ENCODE assay signal across 9 cellular contexts in genomic region chrX:107537815-107538214, GRCh38.
A peak's percentile ranks its signal among the peaks of the same experiment; 100 is the strongest.
DNase-seq lines count a peak whose midpoint lies in the region; ATAC-seq, FAIRE-seq and TF ChIP-seq lines count a peak whose summit lies in the region.
"Had no signal": no experiment of that assay in that cellular context is flagged by ENCODE, and none has a peak within 500 bp of the region (broad histone marks: within the 10 kb centered on the region; RNA-seq: fewer than 3 reads in every experiment).

No MANE protein-coding gene starts in this region.

- H3K9me3 Mint-ChIP-seq in HFFc6: no peaks in the 10 kb centered on the region
- no peaks in the 10 kb centered on the region for H3K9me3 Mint-ChIP-seq in stimulated activated memory B cell treated with anti-CD40 and anti-IgM and Interleukin-4, amounts not matched to agents 10 μg/mL and 1 μg/mL and 100 μg/mL, for 72 hours

- H3K4me3 Mint-ChIP-seq in HFFc6: no peak overlapping the region
- no peak overlapping the region for H3K4me3 Mint-ChIP-seq in stimulated activated memory B cell treated with anti-CD40 and anti-IgM and Interleukin-4, amounts not matched to agents 10 μg/mL and 1 μg/mL and 100 μg/mL, for 72 hours

- no peak overlapping the region for H3K4me3 ChIP-seq in DOHH2 (ENCODE audit: low read length)
- no peak overlapping the region for H3K4me3 ChIP-seq in body of pancreas
- H3K4me3 ChIP-seq in right lobe of liver: no peak overlapping the region

- H3K9me3 ChIP-seq in DOHH2 (ENCODE audit: control insufficient read depth, insufficient read depth, low read length): no peaks in the 10 kb centered on the region
- H3K9me3 ChIP-seq in body of pancreas: no peaks in the 10 kb centered on the region
- H3K9me3 ChIP-seq in right lobe of liver: no peaks in the 10 kb centered on the region

- TF ChIP-seq CTCF in DOHH2 (IDR thresholded peaks at IDR 0.05; ENCODE audit: low read depth, low read length, poor library complexity, severe bottlenecking) (peak; percentile 58), HFFc6 (IDR thresholded peaks at IDR 0.05) (peak; percentile 76), body of pancreas (IDR thresholded peaks at IDR 0.05) (peak in 5 of 7 experiments; percentile 24 to 39 (median 32)), right lobe of liver (IDR thresholded peaks at IDR 0.05) (peak; percentile 29 to 49 (median 36))

- FAIRE-seq in RCC 7860 (lab: Jason Lieb, UNC): peak; percentile 50

- no peak overlapping the region for H3K4me2 ChIP-seq in DOHH2 (ENCODE audit: low read length)

- H3K79me2 ChIP-seq in DOHH2 (ENCODE audit: control insufficient read depth, low read length): no peaks in the 10 kb centered on the region

- H3K27ac Mint-ChIP-seq in HFFc6: no peak overlapping the region
- H3K27ac Mint-ChIP-seq in stimulated activated memory B cell treated with anti-CD40 and anti-IgM and Interleukin-4, amounts not matched to agents 10 μg/mL and 1 μg/mL and 100 μg/mL, for 72 hours: no peak overlapping the region

- WGBS in body of pancreas, 2 donors: 11 to 13% methylated on average over 6 of the region's 6 CpGs
- WGBS in right lobe of liver (ENCODE audit: insufficient coverage, low coverage, low lambda C conversion rate, missing lambda C conversion rate): 14% methylated on average over 6 of the region's 6 CpGs

- intact Hi-C loops in body of pancreas (cut with DNase I) (no loop called here), right lobe of liver (cut with DNase I) (no loop called here)

- no peaks in the 10 kb centered on the region for H3F3A ChIP-seq in DOHH2 (ENCODE audit: control insufficient read depth, insufficient read depth)

- TF ChIP-seq POLR2A in body of pancreas (IDR thresholded peaks at IDR 0.05) (no peak), right lobe of liver (IDR thresholded peaks at IDR 0.05) (no peak)

- H3K36me3 Mint-ChIP-seq in HFFc6 (ENCODE audit: low read depth): no peaks in the 10 kb centered on the region
- H3K36me3 Mint-ChIP-seq in stimulated activated memory B cell treated with anti-CD40 and anti-IgM and Interleukin-4, amounts not matched to agents 10 μg/mL and 1 μg/mL and 100 μg/mL, for 72 hours: no peaks in the 10 kb centered on the region

- H3K4me1 ChIP-seq in DOHH2 (ENCODE audit: control insufficient read depth, low read length): no peaks in the 10 kb centered on the region
- no peaks in the 10 kb centered on the region for H3K4me1 ChIP-seq in body of pancreas
- H3K4me1 ChIP-seq in right lobe of liver: no peaks in the 10 kb centered on the region

- H3K9me2 ChIP-seq in DOHH2 (replicated peaks; ENCODE audit: control insufficient read depth, low read length): no peaks in the 10 kb centered on the region

- H3K27me3 Mint-ChIP-seq in HFFc6 (ENCODE audit: insufficient read depth): peaks cover 2% of the 10 kb centered on the region; the same call in 1 of the 2 replicates
- no peaks in the 10 kb centered on the region for H3K27me3 Mint-ChIP-seq in stimulated activated memory B cell treated with anti-CD40 and anti-IgM and Interleukin-4, amounts not matched to agents 10 μg/mL and 1 μg/mL and 100 μg/mL, for 72 hours

- ATAC-seq in body of pancreas: no peak
- ATAC-seq in right lobe of liver: peak; percentile 63 to 73 (median 68)
- ATAC-seq in stimulated activated memory B cell treated with anti-CD40 and anti-IgM and Interleukin-4, amounts not matched to agents 10 μg/mL and 1 μg/mL and 100 μg/mL, for 72 hours: no peak
- ATAC-seq in HG03097 (IDR thresholded peaks at IDR 0.05; ENCODE audit: low FRiP score, unreplicated experiment): no peak
- ATAC-seq in HG03520 (IDR thresholded peaks at IDR 0.05; ENCODE audit: unreplicated experiment): no peak
- ATAC-seq: left colon had no signal

- H3K27me3 ChIP-seq in DOHH2 (ENCODE audit: control insufficient read depth, low read length) (no peaks in the 10 kb centered on the region), body of pancreas (no peaks in the 10 kb centered on the region), right lobe of liver (no peaks in the 10 kb centered on the region)

- no peaks in the 10 kb centered on the region for H3K36me3 ChIP-seq in DOHH2 (ENCODE audit: control insufficient read depth, low read length)
- no peaks in the 10 kb centered on the region for H3K36me3 ChIP-seq in body of pancreas (replicated peaks in 1 of 2; ENCODE audit: insufficient read depth in 1 of 2, low read depth in 2 of 2)
- no peaks in the 10 kb centered on the region for H3K36me3 ChIP-seq in right lobe of liver

- H4K20me1 ChIP-seq in DOHH2 (ENCODE audit: control insufficient read depth, insufficient read depth, low read depth, low read length): no peaks in the 10 kb centered on the region

- H3K27ac ChIP-seq in DOHH2 (ENCODE audit: low read depth, low read length) (no peak overlapping the region), body of pancreas (no peak overlapping the region), right lobe of liver (no peak overlapping the region)

- DNase-seq in HFFc6 (peak; percentile 26), RCC 7860 (ENCODE audit: low spot score) (peak; percentile 35), body of pancreas (peak; percentile 17 to 52 (median 38)), right lobe of liver (peak in 1 of 3 donors; percentile 44)

- peaks cover 16% of the 10 kb centered on the region for H3K4me1 Mint-ChIP-seq in HFFc6 (ENCODE audit: low read depth)
- H3K4me1 Mint-ChIP-seq in stimulated activated memory B cell treated with anti-CD40 and anti-IgM and Interleukin-4, amounts not matched to agents 10 μg/mL and 1 μg/mL and 100 μg/mL, for 72 hours: no peaks in the 10 kb centered on the region

Comparison
In these comparisons a context has a peak if more than half of its experiments do, and no peak if none do; other contexts are left out.
1. ATAC-seq: peak in right lobe of liver (4 of 4); none in body of pancreas (single experiment), stimulated activated memory B cell treated with anti-CD40 and anti-IgM and Interleukin-4, amounts not matched to agents 10 μg/mL and 1 μg/mL and 100 μg/mL, for 72 hours (single experiment), HG03097 (single experiment) and HG03520 (single experiment).
2. Peak in every context shown above with its lines, with median percentiles within 50 percentile points of each other: CTCF ChIP-seq.